In genomic region chr2:206765242-206766056, GRCh38 we compare ENCODE assay signal across 1 cellular context.
A peak's percentile ranks its signal among the peaks of the same experiment; 100 is the strongest.
TF ChIP-seq lines count a peak whose summit lies in the region.

Gene FASTKD2 (plus strand): TSS chr2:206765606. CDS start chr2:206766694, 1,088 bp downstream.
Gene MDH1B (minus strand): TSS chr2:206765328. CDS start chr2:206765271, 57 bp downstream.

TF ChIP-seq in HepG2, 621 proteins besides CTCF, POLR2A, EP300 and RAD21 (continued from another document and continues in another):
- TF ChIP-seq TGIF2 (CRISPR knock-in tag; IDR thresholded peaks at IDR 0.05) (peak; percentile 94), ELF3 (CRISPR knock-in tag; IDR thresholded peaks at IDR 0.05) (no peak; the same call in 1 of the 2 replicates), RFX3 (CRISPR knock-in tag; IDR thresholded peaks at IDR 0.05) (peak; percentile 85), XRCC5 (optimal IDR thresholded peaks at IDR 0.05; ENCODE audit: low read length) (peak; percentile 53), SP2 (CRISPR knock-in tag; IDR thresholded peaks at IDR 0.05) (no peak), ZNF484 (CRISPR knock-in tag; IDR thresholded peaks at IDR 0.05; ENCODE audit: borderline replicate concordance, low read depth) (no peak), ZNF619 (CRISPR knock-in tag; IDR thresholded peaks at IDR 0.05) (peak; percentile 60; the same call in 1 of the 2 replicates), NCOR1 (IDR thresholded peaks at IDR 0.05; ENCODE audit: borderline replicate concordance, low read length) (peak; percentile 47; the same call in 1 of the 2 replicates), TARDBP (CRISPR knock-in tag; IDR thresholded peaks at IDR 0.05) (peak; percentile 91), ZNF576 (CRISPR knock-in tag; IDR thresholded peaks at IDR 0.05) (no peak), HDAC6 (IDR thresholded peaks at IDR 0.05; ENCODE audit: low read depth, low read length) (no peak), ZNF547 (CRISPR knock-in tag; IDR thresholded peaks at IDR 0.05) (peak; percentile 80), REL (CRISPR knock-in tag; conservative IDR thresholded peaks at IDR 0.05) (no peak), ZNF724P (CRISPR knock-in tag; IDR thresholded peaks at IDR 0.05; ENCODE audit: borderline replicate concordance) (0 out of 2 replicates have a peak, but pooled peaks have one; percentile 11), ZNF672 (CRISPR knock-in tag; IDR thresholded peaks at IDR 0.05) (no peak), NPAS2 (CRISPR knock-in tag; IDR thresholded peaks at IDR 0.05; ENCODE audit: borderline replicate concordance) (no peak), IKZF5 (CRISPR knock-in tag; IDR thresholded peaks at IDR 0.05) (peak; percentile 92; the same call in 1 of the 2 replicates), FOXM1 (CRISPR knock-in tag; IDR thresholded peaks at IDR 0.05) (no peak), TEAD2 (CRISPR knock-in tag; IDR thresholded peaks at IDR 0.05) (no peak), ZNF749 (CRISPR knock-in tag; IDR thresholded peaks at IDR 0.05; ENCODE audit: borderline replicate concordance) (no peak; the same call in 1 of the 2 replicates), MEIS1 (CRISPR knock-in tag; IDR thresholded peaks at IDR 0.05; ENCODE audit: borderline replicate concordance) (0 out of 2 replicates have a peak, but pooled peaks have one; percentile 63), BORCS8-MEF2B (CRISPR knock-in tag; IDR thresholded peaks at IDR 0.05) (peak; percentile 87), U2AF2 (IDR thresholded peaks at IDR 0.05; ENCODE audit: low read depth, low read length) (no peak), IRF9 (CRISPR knock-in tag; IDR thresholded peaks at IDR 0.05; ENCODE audit: borderline replicate concordance) (peak; percentile 22; the same call in 1 of the 2 replicates), TAF1 (CRISPR knock-in tag; IDR thresholded peaks at IDR 0.05) (peak; percentile 95), LCORL (IDR thresholded peaks at IDR 0.05) (no peak), LCORL (CRISPR knock-in tag; IDR thresholded peaks at IDR 0.05) (peak; percentile 70; the same call in 1 of the 2 replicates), ZSCAN22 (CRISPR knock-in tag; IDR thresholded peaks at IDR 0.05) (no peak), ZFP36 (IDR thresholded peaks at IDR 0.05; ENCODE audit: borderline replicate concordance, low read depth, low read length, partially characterized antibody) (no peak), DBP (CRISPR knock-in tag; IDR thresholded peaks at IDR 0.05; ENCODE audit: not compliant biosample characterization) (peak; percentile 77), SETDB1 (CRISPR knock-in tag; IDR thresholded peaks at IDR 0.05; ENCODE audit: borderline replicate concordance) (no peak), ZNF841 (CRISPR knock-in tag; IDR thresholded peaks at IDR 0.05; ENCODE audit: borderline replicate concordance) (no peak), ZNF362 (CRISPR knock-in tag; IDR thresholded peaks at IDR 0.05; ENCODE audit: borderline replicate concordance) (peak; percentile 31; the same call in 1 of the 2 replicates), ZBTB39 (CRISPR knock-in tag; IDR thresholded peaks at IDR 0.05) (0 out of 2 replicates have a peak, but pooled peaks have one; percentile 58), GTF3A (CRISPR knock-in tag; conservative IDR thresholded peaks at IDR 0.05) (no peak), DPF2 (CRISPR knock-in tag; IDR thresholded peaks at IDR 0.05; ENCODE audit: borderline replicate concordance, low read depth) (no peak), ZNF510 (CRISPR knock-in tag; IDR thresholded peaks at IDR 0.05; ENCODE audit: low read depth) (peak; percentile 89; the same call in 1 of the 2 replicates), MIER3 (CRISPR knock-in tag; IDR thresholded peaks at IDR 0.05; ENCODE audit: borderline replicate concordance) (no peak), MYC (CRISPR knock-in tag; IDR thresholded peaks at IDR 0.05; ENCODE audit: borderline replicate concordance) (peak; percentile 94; the same call in 1 of the 2 replicates), ZNF629 (CRISPR knock-in tag; conservative IDR thresholded peaks at IDR 0.05) (0 out of 2 replicates have a peak, but pooled peaks have one; percentile 35), ZNF775 (CRISPR knock-in tag; IDR thresholded peaks at IDR 0.05; ENCODE audit: borderline replicate concordance) (no peak)
- TF ChIP-seq, protein P1, sequence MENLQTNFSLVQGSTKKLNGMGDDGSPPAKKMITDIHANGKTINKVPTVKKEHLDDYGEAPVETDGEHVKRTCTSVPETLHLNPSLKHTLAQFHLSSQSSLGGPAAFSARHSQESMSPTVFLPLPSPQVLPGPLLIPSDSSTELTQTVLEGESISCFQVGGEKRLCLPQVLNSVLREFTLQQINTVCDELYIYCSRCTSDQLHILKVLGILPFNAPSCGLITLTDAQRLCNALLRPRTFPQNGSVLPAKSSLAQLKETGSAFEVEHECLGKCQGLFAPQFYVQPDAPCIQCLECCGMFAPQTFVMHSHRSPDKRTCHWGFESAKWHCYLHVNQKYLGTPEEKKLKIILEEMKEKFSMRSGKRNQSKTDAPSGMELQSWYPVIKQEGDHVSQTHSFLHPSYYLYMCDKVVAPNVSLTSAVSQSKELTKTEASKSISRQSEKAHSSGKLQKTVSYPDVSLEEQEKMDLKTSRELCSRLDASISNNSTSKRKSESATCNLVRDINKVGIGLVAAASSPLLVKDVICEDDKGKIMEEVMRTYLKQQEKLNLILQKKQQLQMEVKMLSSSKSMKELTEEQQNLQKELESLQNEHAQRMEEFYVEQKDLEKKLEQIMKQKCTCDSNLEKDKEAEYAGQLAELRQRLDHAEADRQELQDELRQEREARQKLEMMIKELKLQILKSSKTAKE (CRISPR knock-in tag; IDR thresholded peaks at IDR 0.05; ENCODE audit: borderline replicate concordance), result no peak
- TF ChIP-seq, protein P2, sequence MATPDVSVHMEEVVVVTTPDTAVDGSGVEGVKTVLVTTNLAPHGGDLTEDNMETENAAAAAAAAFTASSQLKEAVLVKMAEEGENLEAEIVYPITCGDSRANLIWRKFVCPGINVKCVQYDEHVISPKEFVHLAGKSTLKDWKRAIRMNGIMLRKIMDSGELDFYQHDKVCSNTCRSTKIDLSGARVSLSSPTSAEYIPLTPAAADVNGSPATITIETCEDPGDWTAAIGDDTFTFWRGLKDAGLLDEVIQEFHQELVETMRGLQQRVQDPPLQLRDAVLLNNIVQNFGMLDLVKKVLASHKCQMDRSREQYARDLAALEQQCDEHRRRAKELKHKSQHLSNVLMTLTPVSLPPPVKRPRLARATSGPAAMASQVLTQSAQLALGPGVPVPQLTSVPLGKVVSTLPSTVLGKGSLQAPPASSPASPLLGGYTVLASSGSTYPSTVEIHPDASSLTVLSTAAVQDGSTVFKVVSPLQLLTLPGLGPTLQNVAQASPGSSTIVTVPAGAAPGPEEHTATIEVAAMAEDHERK (CRISPR knock-in tag; IDR thresholded peaks at IDR 0.05; ENCODE audit: low read depth), result peak; percentile 70; the same call in 1 of the 2 replicates
- TF ChIP-seq, protein P3, sequence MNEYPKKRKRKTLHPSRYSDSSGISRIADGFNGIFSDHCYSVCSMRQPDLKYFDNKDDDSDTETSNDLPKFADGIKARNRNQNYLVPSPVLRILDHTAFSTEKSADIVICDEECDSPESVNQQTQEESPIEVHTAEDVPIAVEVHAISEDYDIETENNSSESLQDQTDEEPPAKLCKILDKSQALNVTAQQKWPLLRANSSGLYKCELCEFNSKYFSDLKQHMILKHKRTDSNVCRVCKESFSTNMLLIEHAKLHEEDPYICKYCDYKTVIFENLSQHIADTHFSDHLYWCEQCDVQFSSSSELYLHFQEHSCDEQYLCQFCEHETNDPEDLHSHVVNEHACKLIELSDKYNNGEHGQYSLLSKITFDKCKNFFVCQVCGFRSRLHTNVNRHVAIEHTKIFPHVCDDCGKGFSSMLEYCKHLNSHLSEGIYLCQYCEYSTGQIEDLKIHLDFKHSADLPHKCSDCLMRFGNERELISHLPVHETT (CRISPR knock-in tag; conservative IDR thresholded peaks at IDR 0.05), result peak; percentile 75; the same call in 1 of the 2 replicates
- TF ChIP-seq, protein P4, sequence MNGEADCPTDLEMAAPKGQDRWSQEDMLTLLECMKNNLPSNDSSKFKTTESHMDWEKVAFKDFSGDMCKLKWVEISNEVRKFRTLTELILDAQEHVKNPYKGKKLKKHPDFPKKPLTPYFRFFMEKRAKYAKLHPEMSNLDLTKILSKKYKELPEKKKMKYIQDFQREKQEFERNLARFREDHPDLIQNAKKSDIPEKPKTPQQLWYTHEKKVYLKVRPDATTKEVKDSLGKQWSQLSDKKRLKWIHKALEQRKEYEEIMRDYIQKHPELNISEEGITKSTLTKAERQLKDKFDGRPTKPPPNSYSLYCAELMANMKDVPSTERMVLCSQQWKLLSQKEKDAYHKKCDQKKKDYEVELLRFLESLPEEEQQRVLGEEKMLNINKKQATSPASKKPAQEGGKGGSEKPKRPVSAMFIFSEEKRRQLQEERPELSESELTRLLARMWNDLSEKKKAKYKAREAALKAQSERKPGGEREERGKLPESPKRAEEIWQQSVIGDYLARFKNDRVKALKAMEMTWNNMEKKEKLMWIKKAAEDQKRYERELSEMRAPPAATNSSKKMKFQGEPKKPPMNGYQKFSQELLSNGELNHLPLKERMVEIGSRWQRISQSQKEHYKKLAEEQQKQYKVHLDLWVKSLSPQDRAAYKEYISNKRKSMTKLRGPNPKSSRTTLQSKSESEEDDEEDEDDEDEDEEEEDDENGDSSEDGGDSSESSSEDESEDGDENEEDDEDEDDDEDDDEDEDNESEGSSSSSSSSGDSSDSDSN (CRISPR knock-in tag; IDR thresholded peaks at IDR 0.05), result peak; percentile 72
- TF ChIP-seq, protein P5, sequence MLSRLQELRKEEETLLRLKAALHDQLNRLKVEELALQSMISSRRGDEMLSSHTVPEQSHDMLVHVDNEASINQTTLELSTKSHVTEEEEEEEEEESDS (CRISPR knock-in tag; IDR thresholded peaks at IDR 0.05; ENCODE audit: borderline replicate concordance), result peak; percentile 85; the same call in 1 of the 2 replicates
- TF ChIP-seq, protein P6, sequence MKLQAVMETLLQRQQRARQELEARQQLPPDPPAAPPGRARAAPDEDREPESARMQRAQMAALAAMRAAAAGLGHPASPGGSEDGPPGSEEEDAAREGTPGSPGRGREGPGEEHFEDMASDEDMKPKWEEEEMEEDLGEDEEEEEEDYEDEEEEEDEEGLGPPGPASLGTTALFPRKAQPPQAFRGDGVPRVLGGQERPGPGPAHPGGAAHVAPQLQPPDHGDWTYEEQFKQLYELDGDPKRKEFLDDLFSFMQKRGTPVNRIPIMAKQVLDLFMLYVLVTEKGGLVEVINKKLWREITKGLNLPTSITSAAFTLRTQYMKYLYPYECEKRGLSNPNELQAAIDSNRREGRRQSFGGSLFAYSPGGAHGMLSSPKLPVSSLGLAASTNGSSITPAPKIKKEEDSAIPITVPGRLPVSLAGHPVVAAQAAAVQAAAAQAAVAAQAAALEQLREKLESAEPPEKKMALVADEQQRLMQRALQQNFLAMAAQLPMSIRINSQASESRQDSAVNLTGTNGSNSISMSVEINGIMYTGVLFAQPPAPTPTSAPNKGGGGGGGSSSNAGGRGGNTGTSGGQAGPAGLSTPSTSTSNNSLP (IDR thresholded peaks at IDR 0.05; ENCODE audit: low read depth, low read length), result no peak
